Comparison of ENCODE assay signal across 17 cellular contexts in genomic region chr4:6378493-6379445, GRCh38.
DNase-seq lines count a peak whose midpoint lies in the region; ATAC-seq, FAIRE-seq and TF ChIP-seq lines count a peak whose summit lies in the region.
"Had no signal": no experiment of that assay in that cellular context is flagged by ENCODE, and none has a peak within 500 bp of the region (broad histone marks: within the 10 kb centered on the region; RNA-seq: fewer than 3 reads in every experiment).

No MANE protein-coding gene starts in this region.

- H3K9ac ChIP-seq in kidney (ENCODE audit: low read length in 2 of 2) = no peak overlapping the region
- H3K9ac ChIP-seq: BLaER1 had no signal

- H3K4me3 Mint-ChIP-seq in activated naive CD4-positive, alpha-beta T cell treated with anti-CD3 and anti-CD28 coated beads for 36 hours = no peak overlapping the region

- H3K27ac Mint-ChIP-seq in activated naive CD4-positive, alpha-beta T cell treated with anti-CD3 and anti-CD28 coated beads for 36 hours = no peak overlapping the region

- intact Hi-C loops in left ventricle myocardium inferior (cut with micrococcal nuclease) (no loop called here), Right ventricle myocardium superior (cut with DNase I) (no loop called here), kidney (cut with DNase I) (no loop called here)
- intact Hi-C loops in activated naive CD4-positive, alpha-beta T cell treated with anti-CD3 and anti-CD28 coated beads for 36 hours (cut with micrococcal nuclease) = no loop called here

- H3K4me2 ChIP-seq in osteoblast (ENCODE audit: insufficient read depth, low read length) = no peak overlapping the region
- H3K4me2 ChIP-seq: BLaER1 had no signal

- H3K27me3 ChIP-seq in left ventricle myocardium inferior (ENCODE audit: low read depth) = peaks cover 60% of the 10 kb centered on the region
- peaks cover 4% of the 10 kb centered on the region for H3K27me3 ChIP-seq in osteoblast (ENCODE audit: insufficient read depth, low read length)

- no peaks in the 10 kb centered on the region for H3K4me1 Mint-ChIP-seq in activated naive CD4-positive, alpha-beta T cell treated with anti-CD3 and anti-CD28 coated beads for 36 hours (ENCODE audit: low read depth)

- H3K9me3 Mint-ChIP-seq in activated naive CD4-positive, alpha-beta T cell treated with anti-CD3 and anti-CD28 coated beads for 36 hours = no peaks in the 10 kb centered on the region
- H3K9me3 Mint-ChIP-seq: CD8-positive, alpha-beta memory T cell had no signal

- no peaks in the 10 kb centered on the region for H3K79me2 ChIP-seq in osteoblast (ENCODE audit: insufficient read depth, low read length)

- H3K9me3 ChIP-seq in left ventricle myocardium inferior (replicated peaks) (no peaks in the 10 kb centered on the region), kidney (ENCODE audit: control insufficient read depth in 1 of 2, low read length in 2 of 2) (no peaks in the 10 kb centered on the region), osteoblast (ENCODE audit: low read depth, low read length) (no peaks in the 10 kb centered on the region)
- H3K9me3 ChIP-seq: BLaER1, Caco-2 had no signal

- no peaks in the 10 kb centered on the region for H3K36me3 ChIP-seq in left ventricle myocardium inferior
- no peaks in the 10 kb centered on the region for H3K36me3 ChIP-seq in kidney (ENCODE audit: control insufficient read depth in 1 of 2, insufficient read depth in 2 of 2, low read length in 2 of 2)
- no peaks in the 10 kb centered on the region for H3K36me3 ChIP-seq in osteoblast (ENCODE audit: insufficient read depth, low read length)
- H3K36me3 ChIP-seq: BLaER1 had no signal

- H3K4me3 ChIP-seq in left ventricle myocardium inferior (no peak overlapping the region), kidney (ENCODE audit: low read length in 2 of 2) (no peak overlapping the region), osteoblast (ENCODE audit: insufficient read depth, low read length) (no peak overlapping the region)
- H3K4me3 ChIP-seq: BLaER1 had no signal

- CTCF ChIA-PET in activated naive CD4-positive, alpha-beta T cell treated with anti-CD3 and anti-CD28 coated beads for 36 hours (lab: Charles Lee) = no interaction called here

- no peak for FAIRE-seq in kidney (lab: Jason Lieb, UNC)
- FAIRE-seq: GM12892 had no signal

- DNase-seq in left ventricle myocardium inferior (peak; percentile 6), Right ventricle myocardium superior (no peak), kidney (peak; percentile 40), osteoblast (ENCODE audit: insufficient read length, low spot score, missing footprints) (peak; percentile 72), NCI-H187 (lab: John Stamatoyannopoulos, UW) (no peak)
- DNase-seq in activated naive CD4-positive, alpha-beta T cell treated with anti-CD3 and anti-CD28 coated beads for 36 hours = no peak
- DNase-seq: 8988T; AML-193; Caco-2; CD8-positive, alpha-beta memory T cell; DND-41; GDM1 had no signal

- H3K4me1 ChIP-seq in left ventricle myocardium inferior = no peaks in the 10 kb centered on the region
- no peaks in the 10 kb centered on the region for H3K4me1 ChIP-seq in kidney (ENCODE audit: control insufficient read depth in 1 of 2, insufficient read depth in 1 of 2, low read depth in 1 of 2, low read length in 2 of 2)
- H3K4me1 ChIP-seq in osteoblast (ENCODE audit: insufficient read depth, low read length) = no peaks in the 10 kb centered on the region
- H3K4me1 ChIP-seq: BLaER1, Caco-2 had no signal

- ATAC-seq in Right ventricle myocardium superior (ENCODE audit: poor library complexity) (no peak), GM21717 (IDR thresholded peaks at IDR 0.05; ENCODE audit: unreplicated experiment) (no peak)
- ATAC-seq: HCT116 had no signal

- no peak overlapping the region for H2AFZ ChIP-seq in osteoblast (ENCODE audit: low read length)

- TF ChIP-seq CTCF in left ventricle myocardium inferior (IDR thresholded peaks at IDR 0.05; ENCODE audit: borderline replicate concordance) (no peak), kidney (IDR thresholded peaks at IDR 0.05; ENCODE audit: borderline replicate concordance, extremely low read depth, insufficient read depth) (no peak), osteoblast (IDR thresholded peaks at IDR 0.05; ENCODE audit: extremely low read depth, low read depth, low read length) (no peak)

- H3K27ac ChIP-seq in left ventricle myocardium inferior (replicated peaks) (no peak overlapping the region), kidney (ENCODE audit: low read depth in 2 of 2, low read length in 2 of 2) (no peak overlapping the region), osteoblast (ENCODE audit: low read depth, low read length) (no peak overlapping the region)
- H3K27ac ChIP-seq: BLaER1, HL-60 had no signal

- H3K36me3 Mint-ChIP-seq in activated naive CD4-positive, alpha-beta T cell treated with anti-CD3 and anti-CD28 coated beads for 36 hours (ENCODE audit: low read depth) = no peaks in the 10 kb centered on the region
- H3K36me3 Mint-ChIP-seq: CD8-positive, alpha-beta memory T cell had no signal

- peaks cover 4% of the 10 kb centered on the region for H3K27me3 Mint-ChIP-seq in activated naive CD4-positive, alpha-beta T cell treated with anti-CD3 and anti-CD28 coated beads for 36 hours (ENCODE audit: low read depth)

- no peaks in the 10 kb centered on the region for H4K20me1 ChIP-seq in osteoblast (ENCODE audit: insufficient read depth, low read length)
- H4K20me1 ChIP-seq: BLaER1 had no signal

Comparison
In these comparisons a context has a peak if more than half of its experiments do, and no peak if none do; other contexts are left out.
1. DNase-seq: peak in left ventricle myocardium inferior (single experiment), kidney (single experiment) and osteoblast (single experiment); none in Right ventricle myocardium superior (single experiment), activated naive CD4-positive, alpha-beta T cell treated with anti-CD3 and anti-CD28 coated beads for 36 hours (single experiment) and NCI-H187 (0 of 2).